ENCODE assay signal across 1 cellular context in the genomic region with DNA sequence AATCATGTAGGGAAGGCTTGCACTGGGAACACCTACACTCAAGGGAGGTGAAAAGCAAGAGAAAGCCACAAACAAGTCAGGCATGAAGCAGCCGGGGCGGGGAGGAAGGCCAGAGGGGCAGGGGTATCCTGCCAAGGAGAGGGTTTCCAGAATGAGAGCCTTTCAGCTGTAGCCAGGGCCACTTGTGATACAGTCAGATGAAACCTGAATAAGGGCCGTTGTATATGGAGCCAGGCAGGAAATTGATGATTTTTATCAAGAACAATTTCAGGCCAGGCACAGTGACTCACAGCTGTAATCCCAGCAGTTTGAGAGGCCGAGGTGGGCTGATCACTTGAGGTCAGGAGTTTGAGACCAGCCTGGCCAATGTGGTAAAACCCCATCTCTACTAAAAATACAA.
A peak's percentile ranks its signal among the peaks of the same experiment; 100 is the strongest.
TF ChIP-seq lines count a peak whose summit lies in the region.

No MANE protein-coding gene starts in this region.

TF ChIP-seq in K562, 482 proteins besides CTCF, POLR2A, EP300 and RAD21 (continues in another document):
- TF ChIP-seq ETV1 (tag; conservative IDR thresholded peaks at IDR 0.05; ENCODE audit: low read depth) (0 out of 2 replicates have a peak, but pooled peaks have one; percentile 13), WHSC1 (IDR thresholded peaks at IDR 0.05; ENCODE audit: low read length) (no peak), TFAP4 (CRISPR knock-in tag; IDR thresholded peaks at IDR 0.05; ENCODE audit: borderline replicate concordance) (0 out of 2 replicates have a peak, but pooled peaks have one; percentile 23), MAFK (IDR thresholded peaks at IDR 0.05; ENCODE audit: low read length) (no peak), FOXM1 (IDR thresholded peaks at IDR 0.05; ENCODE audit: low read depth) (no peak), FOXM1 (CRISPR knock-in tag; IDR thresholded peaks at IDR 0.05; ENCODE audit: low read depth) (no peak), CBX3 (IDR thresholded peaks at IDR 0.05; ENCODE audit: borderline replicate concordance in 1 of 2, low read length in 2 of 2) (no peak), THRB (CRISPR knock-in tag; conservative IDR thresholded peaks at IDR 0.05) (no peak), CC2D1A (IDR thresholded peaks at IDR 0.05) (no peak), NCOR1 (IDR thresholded peaks at IDR 0.05) (no peak), ZNF740 (CRISPR knock-in tag; IDR thresholded peaks at IDR 0.05) (no peak), ZNF740 (tag; IDR thresholded peaks at IDR 0.05) (no peak), CTBP1 (IDR thresholded peaks at IDR 0.05; ENCODE audit: borderline replicate concordance) (no peak), SMAD2 (IDR thresholded peaks at IDR 0.05; ENCODE audit: low read depth, low read length) (no peak), PURB (CRISPR knock-in tag; IDR thresholded peaks at IDR 0.05; ENCODE audit: low read depth) (no peak), ZNF586 (CRISPR knock-in tag; conservative IDR thresholded peaks at IDR 0.05) (no peak), MCM5 (IDR thresholded peaks at IDR 0.05; ENCODE audit: low read depth) (no peak), ETS1 (conservative IDR thresholded peaks at IDR 0.05; ENCODE audit: control insufficient read depth, low read depth, low read length) (no peak), POLR2B (IDR thresholded peaks at IDR 0.05; ENCODE audit: low read depth, partially characterized antibody) (no peak), LEF1 (IDR thresholded peaks at IDR 0.05) (no peak), FOXJ2 (tag; IDR thresholded peaks at IDR 0.05) (no peak), HNRNPK (IDR thresholded peaks at IDR 0.05; ENCODE audit: low read depth, low read length, poor library complexity, severe bottlenecking) (no peak), E2F1 (CRISPR knock-in tag; IDR thresholded peaks at IDR 0.05) (no peak), ZNF239 (CRISPR knock-in tag; IDR thresholded peaks at IDR 0.05) (no peak), RFX5 (IDR thresholded peaks at IDR 0.05; ENCODE audit: low read depth, low read length) (no peak), ZNF561 (CRISPR knock-in tag; conservative IDR thresholded peaks at IDR 0.05) (no peak), ARID1B (IDR thresholded peaks at IDR 0.05) (peak; percentile 32), SMARCE1 (IDR thresholded peaks at IDR 0.05) (peak; percentile 42; the same call in 1 of the 2 replicates), SMARCA4 (IDR thresholded peaks at IDR 0.05) (peak; percentile 40; the same call in 1 of the 2 replicates), ZNF431 (CRISPR knock-in tag; IDR thresholded peaks at IDR 0.05) (no peak), CGGBP1 (CRISPR knock-in tag; IDR thresholded peaks at IDR 0.05) (no peak), SMAD1 (IDR thresholded peaks at IDR 0.05; ENCODE audit: low read depth, low read length, partially characterized antibody) (no peak), KLF10 (CRISPR knock-in tag; IDR thresholded peaks at IDR 0.05) (no peak), ARNT (IDR thresholded peaks at IDR 0.05) (no peak), GABPB1 (CRISPR knock-in tag; IDR thresholded peaks at IDR 0.05) (no peak), JUND (IDR thresholded peaks at IDR 0.05; ENCODE audit: borderline replicate concordance, low read depth, low read length) (peak; percentile 55; the same call in 1 of the 2 replicates), JUND (tag; IDR thresholded peaks at IDR 0.05; ENCODE audit: borderline replicate concordance, low read depth, low read length) (no peak)
- TF ChIP-seq, protein P1, sequence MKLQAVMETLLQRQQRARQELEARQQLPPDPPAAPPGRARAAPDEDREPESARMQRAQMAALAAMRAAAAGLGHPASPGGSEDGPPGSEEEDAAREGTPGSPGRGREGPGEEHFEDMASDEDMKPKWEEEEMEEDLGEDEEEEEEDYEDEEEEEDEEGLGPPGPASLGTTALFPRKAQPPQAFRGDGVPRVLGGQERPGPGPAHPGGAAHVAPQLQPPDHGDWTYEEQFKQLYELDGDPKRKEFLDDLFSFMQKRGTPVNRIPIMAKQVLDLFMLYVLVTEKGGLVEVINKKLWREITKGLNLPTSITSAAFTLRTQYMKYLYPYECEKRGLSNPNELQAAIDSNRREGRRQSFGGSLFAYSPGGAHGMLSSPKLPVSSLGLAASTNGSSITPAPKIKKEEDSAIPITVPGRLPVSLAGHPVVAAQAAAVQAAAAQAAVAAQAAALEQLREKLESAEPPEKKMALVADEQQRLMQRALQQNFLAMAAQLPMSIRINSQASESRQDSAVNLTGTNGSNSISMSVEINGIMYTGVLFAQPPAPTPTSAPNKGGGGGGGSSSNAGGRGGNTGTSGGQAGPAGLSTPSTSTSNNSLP (IDR thresholded peaks at IDR 0.05; ENCODE audit: borderline replicate concordance, low read depth, low read length) = peak; percentile 48; the same call in 1 of the 2 replicates
- TF ChIP-seq, protein P2, sequence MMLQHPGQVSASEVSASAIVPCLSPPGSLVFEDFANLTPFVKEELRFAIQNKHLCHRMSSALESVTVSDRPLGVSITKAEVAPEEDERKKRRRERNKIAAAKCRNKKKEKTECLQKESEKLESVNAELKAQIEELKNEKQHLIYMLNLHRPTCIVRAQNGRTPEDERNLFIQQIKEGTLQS (IDR thresholded peaks at IDR 0.05) = peak; percentile 56
- TF ChIP-seq, protein P2 (CRISPR knock-in tag; conservative IDR thresholded peaks at IDR 0.05) = no peak
- TF ChIP-seq, protein P3, sequence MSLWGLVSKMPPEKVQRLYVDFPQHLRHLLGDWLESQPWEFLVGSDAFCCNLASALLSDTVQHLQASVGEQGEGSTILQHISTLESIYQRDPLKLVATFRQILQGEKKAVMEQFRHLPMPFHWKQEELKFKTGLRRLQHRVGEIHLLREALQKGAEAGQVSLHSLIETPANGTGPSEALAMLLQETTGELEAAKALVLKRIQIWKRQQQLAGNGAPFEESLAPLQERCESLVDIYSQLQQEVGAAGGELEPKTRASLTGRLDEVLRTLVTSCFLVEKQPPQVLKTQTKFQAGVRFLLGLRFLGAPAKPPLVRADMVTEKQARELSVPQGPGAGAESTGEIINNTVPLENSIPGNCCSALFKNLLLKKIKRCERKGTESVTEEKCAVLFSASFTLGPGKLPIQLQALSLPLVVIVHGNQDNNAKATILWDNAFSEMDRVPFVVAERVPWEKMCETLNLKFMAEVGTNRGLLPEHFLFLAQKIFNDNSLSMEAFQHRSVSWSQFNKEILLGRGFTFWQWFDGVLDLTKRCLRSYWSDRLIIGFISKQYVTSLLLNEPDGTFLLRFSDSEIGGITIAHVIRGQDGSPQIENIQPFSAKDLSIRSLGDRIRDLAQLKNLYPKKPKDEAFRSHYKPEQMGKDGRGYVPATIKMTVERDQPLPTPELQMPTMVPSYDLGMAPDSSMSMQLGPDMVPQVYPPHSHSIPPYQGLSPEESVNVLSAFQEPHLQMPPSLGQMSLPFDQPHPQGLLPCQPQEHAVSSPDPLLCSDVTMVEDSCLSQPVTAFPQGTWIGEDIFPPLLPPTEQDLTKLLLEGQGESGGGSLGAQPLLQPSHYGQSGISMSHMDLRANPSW (CRISPR knock-in tag; IDR thresholded peaks at IDR 0.05) = no peak
- TF ChIP-seq, protein P4, sequence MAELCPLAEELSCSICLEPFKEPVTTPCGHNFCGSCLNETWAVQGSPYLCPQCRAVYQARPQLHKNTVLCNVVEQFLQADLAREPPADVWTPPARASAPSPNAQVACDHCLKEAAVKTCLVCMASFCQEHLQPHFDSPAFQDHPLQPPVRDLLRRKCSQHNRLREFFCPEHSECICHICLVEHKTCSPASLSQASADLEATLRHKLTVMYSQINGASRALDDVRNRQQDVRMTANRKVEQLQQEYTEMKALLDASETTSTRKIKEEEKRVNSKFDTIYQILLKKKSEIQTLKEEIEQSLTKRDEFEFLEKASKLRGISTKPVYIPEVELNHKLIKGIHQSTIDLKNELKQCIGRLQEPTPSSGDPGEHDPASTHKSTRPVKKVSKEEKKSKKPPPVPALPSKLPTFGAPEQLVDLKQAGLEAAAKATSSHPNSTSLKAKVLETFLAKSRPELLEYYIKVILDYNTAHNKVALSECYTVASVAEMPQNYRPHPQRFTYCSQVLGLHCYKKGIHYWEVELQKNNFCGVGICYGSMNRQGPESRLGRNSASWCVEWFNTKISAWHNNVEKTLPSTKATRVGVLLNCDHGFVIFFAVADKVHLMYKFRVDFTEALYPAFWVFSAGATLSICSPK (IDR thresholded peaks at IDR 0.05; ENCODE audit: borderline replicate concordance) = no peak
- TF ChIP-seq, protein P5, sequence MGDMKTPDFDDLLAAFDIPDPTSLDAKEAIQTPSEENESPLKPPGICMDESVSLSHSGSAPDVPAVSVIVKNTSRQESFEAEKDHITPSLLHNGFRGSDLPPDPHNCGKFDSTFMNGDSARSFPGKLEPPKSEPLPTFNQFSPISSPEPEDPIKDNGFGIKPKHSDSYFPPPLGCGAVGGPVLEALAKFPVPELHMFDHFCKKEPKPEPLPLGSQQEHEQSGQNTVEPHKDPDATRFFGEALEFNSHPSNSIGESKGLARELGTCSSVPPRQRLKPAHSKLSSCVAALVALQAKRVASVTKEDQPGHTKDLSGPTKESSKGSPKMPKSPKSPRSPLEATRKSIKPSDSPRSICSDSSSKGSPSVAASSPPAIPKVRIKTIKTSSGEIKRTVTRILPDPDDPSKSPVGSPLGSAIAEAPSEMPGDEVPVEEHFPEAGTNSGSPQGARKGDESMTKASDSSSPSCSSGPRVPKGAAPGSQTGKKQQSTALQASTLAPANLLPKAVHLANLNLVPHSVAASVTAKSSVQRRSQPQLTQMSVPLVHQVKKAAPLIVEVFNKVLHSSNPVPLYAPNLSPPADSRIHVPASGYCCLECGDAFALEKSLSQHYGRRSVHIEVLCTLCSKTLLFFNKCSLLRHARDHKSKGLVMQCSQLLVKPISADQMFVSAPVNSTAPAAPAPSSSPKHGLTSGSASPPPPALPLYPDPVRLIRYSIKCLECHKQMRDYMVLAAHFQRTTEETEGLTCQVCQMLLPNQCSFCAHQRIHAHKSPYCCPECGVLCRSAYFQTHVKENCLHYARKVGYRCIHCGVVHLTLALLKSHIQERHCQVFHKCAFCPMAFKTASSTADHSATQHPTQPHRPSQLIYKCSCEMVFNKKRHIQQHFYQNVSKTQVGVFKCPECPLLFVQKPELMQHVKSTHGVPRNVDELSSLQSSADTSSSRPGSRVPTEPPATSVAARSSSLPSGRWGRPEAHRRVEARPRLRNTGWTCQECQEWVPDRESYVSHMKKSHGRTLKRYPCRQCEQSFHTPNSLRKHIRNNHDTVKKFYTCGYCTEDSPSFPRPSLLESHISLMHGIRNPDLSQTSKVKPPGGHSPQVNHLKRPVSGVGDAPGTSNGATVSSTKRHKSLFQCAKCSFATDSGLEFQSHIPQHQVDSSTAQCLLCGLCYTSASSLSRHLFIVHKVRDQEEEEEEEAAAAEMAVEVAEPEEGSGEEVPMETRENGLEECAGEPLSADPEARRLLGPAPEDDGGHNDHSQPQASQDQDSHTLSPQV (IDR thresholded peaks at IDR 0.05) = 0 out of 2 replicates have a peak, but pooled peaks have one; percentile 19
- TF ChIP-seq, protein P6, sequence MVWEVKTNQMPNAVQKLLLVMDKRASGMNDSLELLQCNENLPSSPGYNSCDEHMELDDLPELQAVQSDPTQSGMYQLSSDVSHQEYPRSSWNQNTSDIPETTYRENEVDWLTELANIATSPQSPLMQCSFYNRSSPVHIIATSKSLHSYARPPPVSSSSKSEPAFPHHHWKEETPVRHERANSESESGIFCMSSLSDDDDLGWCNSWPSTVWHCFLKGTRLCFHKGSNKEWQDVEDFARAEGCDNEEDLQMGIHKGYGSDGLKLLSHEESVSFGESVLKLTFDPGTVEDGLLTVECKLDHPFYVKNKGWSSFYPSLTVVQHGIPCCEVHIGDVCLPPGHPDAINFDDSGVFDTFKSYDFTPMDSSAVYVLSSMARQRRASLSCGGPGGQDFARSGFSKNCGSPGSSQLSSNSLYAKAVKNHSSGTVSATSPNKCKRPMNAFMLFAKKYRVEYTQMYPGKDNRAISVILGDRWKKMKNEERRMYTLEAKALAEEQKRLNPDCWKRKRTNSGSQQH (CRISPR knock-in tag; IDR thresholded peaks at IDR 0.05) = no peak
